ENCODE assay signal across 8 cellular contexts in the genomic region with DNA sequence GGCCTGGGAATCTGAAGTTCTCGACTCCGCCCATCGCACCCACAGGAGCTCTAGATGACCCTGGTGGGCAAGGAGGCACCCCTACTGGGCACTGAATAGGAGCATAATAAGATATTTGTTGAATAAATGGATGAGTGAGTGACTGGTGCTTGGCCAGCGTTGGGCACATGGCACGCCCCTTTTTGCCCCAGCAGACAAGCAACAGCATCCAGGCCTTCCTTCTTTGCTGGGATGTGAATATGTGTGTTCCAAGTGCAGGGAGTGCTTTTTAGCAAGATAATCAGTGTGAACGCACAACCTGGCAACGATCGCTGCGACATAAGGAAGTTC. TPM values are rescaled to one million over a fixed set of nuclear protein-coding genes. Genes with fewer than 3 reads are reported as not detected.
A peak's percentile ranks its signal among the peaks of the same experiment; 100 is the strongest.
DNase-seq lines count a peak whose midpoint lies in the region; ATAC-seq and TF ChIP-seq lines count a peak whose summit lies in the region.

No MANE protein-coding gene starts in this region.

- BruUV-seq in Caco-2 (replicated peaks; lab: Mats Ljungman, UMichigan) (no TSS peak), mammary epithelial cell (replicated peaks; lab: Mats Ljungman, UMichigan) (no TSS peak)

- peak overlapping the region; percentile 65 for H3K27ac Mint-ChIP-seq in Caco-2 (ENCODE audit: unreplicated experiment)

- H2BK15ac ChIP-seq in mesenchymal stem cell (ENCODE audit: low read depth, poor library complexity, severe bottlenecking) = peak overlapping the region; percentile 95

- in situ Hi-C loops in mammary epithelial cell (cut with MboI; ENCODE audit: low sequenced_read_pairs in 2 of 2) = no loop called here

- H4K20me1 ChIP-seq in mammary epithelial cell (ENCODE audit: insufficient read depth, low read length) = no peaks in the 10 kb centered on the region

- H3K27me3 ChIP-seq in Caco-2 (replicated peaks; ENCODE audit: control insufficient read depth, insufficient read depth, low read length) = no peaks in the 10 kb centered on the region
- no peaks in the 10 kb centered on the region for H3K27me3 ChIP-seq in mammary epithelial cell (ENCODE audit: insufficient read depth, low read length)
- no peaks in the 10 kb centered on the region for H3K27me3 ChIP-seq in mesenchymal stem cell (ENCODE audit: control insufficient read depth in 1 of 2, insufficient read depth in 1 of 2, low read length in 2 of 2)

- H3K4me1 Mint-ChIP-seq in Caco-2 (ENCODE audit: low read depth, unreplicated experiment) = peaks cover 8% of the 10 kb centered on the region

- H3K9me3 ChIP-seq in Caco-2 (no peaks in the 10 kb centered on the region), mammary epithelial cell (replicated peaks; ENCODE audit: insufficient read depth, low read length) (no peaks in the 10 kb centered on the region), mesenchymal stem cell (ENCODE audit: control insufficient read depth, low read length) (no peaks in the 10 kb centered on the region)

- H4K91ac ChIP-seq in mesenchymal stem cell (ENCODE audit: low read length) = peak overlapping the region; percentile 18

- H3K4me3 ChIP-seq in Caco-2 (ENCODE audit: low read depth, low read length) (peak overlapping the region; percentile 96), mammary epithelial cell (replicated peaks in 1 of 3; ENCODE audit: insufficient read depth in 1 of 3, low read depth in 2 of 3, low read length in 3 of 3) (peak overlapping the region; percentile 52 to 91 (median 74)), mesenchymal stem cell (ENCODE audit: insufficient read depth in 1 of 2, low read depth in 1 of 2, low read length in 2 of 2) (peak overlapping the region; percentile 97 to 99)
- peak overlapping the region; percentile 67 for H3K4me3 ChIP-seq in Jurkat, Clone E6-1 (ENCODE audit: low read length)

- H2AK5ac ChIP-seq in mesenchymal stem cell (ENCODE audit: low read length, severe bottlenecking) = no peak overlapping the region

- dilution Hi-C loops in mammary epithelial cell (cut with HindIII; ENCODE audit: low sequenced_read_pairs) = no loop called here

- POLR2A ChIA-PET in Caco-2 (lab: Charles Lee) = interaction anchor here (0.6 to 0.7 kb wide), 2 partner anchors 21 to 146 kb away, joined by 4 read pairs; no protein-coding TSS in a partner anchor

- H4K8ac ChIP-seq in mesenchymal stem cell (ENCODE audit: low read length) = peak overlapping the region; percentile 97

- H3K9ac ChIP-seq in mammary epithelial cell (ENCODE audit: insufficient read depth, low read length) (no peak overlapping the region), mesenchymal stem cell (ENCODE audit: low read length) (peak overlapping the region; percentile 77)

- peak overlapping the region; percentile 94 for H3K4me3 Mint-ChIP-seq in Caco-2 (ENCODE audit: unreplicated experiment)

- no peaks in the 10 kb centered on the region for H3K9me3 Mint-ChIP-seq in Caco-2 (ENCODE audit: unreplicated experiment)

- no peak overlapping the region for H2BK120ac ChIP-seq in mesenchymal stem cell (ENCODE audit: low read depth, low read length)

- no peak overlapping the region for H2BK5ac ChIP-seq in mesenchymal stem cell (ENCODE audit: low read depth, low read length, poor library complexity, severe bottlenecking)

- TF ChIP-seq CTCF in Caco-2 (IDR thresholded peaks at IDR 0.05; ENCODE audit: insufficient read depth in 1 of 2, low read depth in 1 of 2, low read length in 1 of 2, severe bottlenecking in 1 of 2, unreplicated experiment in 1 of 2) (no peak), mammary epithelial cell (conservative IDR thresholded peaks at IDR 0.05 in 1 of 2, IDR thresholded peaks at IDR 0.05 in 1 of 2; ENCODE audit: extremely low read depth in 1 of 2, insufficient read depth in 1 of 2, low read depth in 1 of 2, low read length in 2 of 2) (no peak)

- H3K79me1 ChIP-seq in mesenchymal stem cell (replicated peaks; ENCODE audit: low read length, poor library complexity, severe bottlenecking) = peaks cover 2% of the 10 kb centered on the region

- WGBS in mammary epithelial cell (ENCODE audit: low coverage, missing lambda C conversion rate) = 0% methylated on average over 6 of the region's 9 CpGs
- 12% methylated on average over 5 of the region's 9 CpGs for WGBS in mesenchymal stem cell

- H3K27me3 Mint-ChIP-seq in Caco-2 (ENCODE audit: insufficient read depth, unreplicated experiment) = no peaks in the 10 kb centered on the region

- CTCF ChIA-PET in Caco-2 (lab: Charles Lee) (interaction anchor here (0.6 to 1.0 kb wide), 13 partner anchors 10 to 853 kb away, joined by 3 to 16 read pairs (median 4); a partner anchor contains a TSS), mammary epithelial cell (lab: Charles Lee; ENCODE audit: low non-redundant PET) (interaction anchor here (0.5 to 0.7 kb wide), 6 partner anchors 14 to 84 kb away, joined by 3 to 10 read pairs (median 4); no protein-coding TSS in a partner anchor)

- H3K79me2 ChIP-seq in mammary epithelial cell (ENCODE audit: insufficient read depth, low read length) = peaks cover 49% of the 10 kb centered on the region

- no peak overlapping the region for H3K27ac ChIP-seq in mammary epithelial cell (ENCODE audit: insufficient read depth, low read depth, low read length)
- peak overlapping the region; percentile 71 for H3K27ac ChIP-seq in mesenchymal stem cell (ENCODE audit: low read length, poor library complexity, severe bottlenecking)

- H3K36me3 ChIP-seq in Caco-2 (ENCODE audit: control insufficient read depth, insufficient read depth, low read length) (no peaks in the 10 kb centered on the region), mammary epithelial cell (ENCODE audit: insufficient read depth, low read length) (peaks cover 7% of the 10 kb centered on the region), mesenchymal stem cell (ENCODE audit: control insufficient read depth in 1 of 2, insufficient read depth in 2 of 2, low read depth in 1 of 2, low read length in 2 of 2) (peaks cover 4 to 6% of the 10 kb centered on the region in 2 experiments)

- H2AFZ ChIP-seq in mammary epithelial cell (ENCODE audit: low read depth, low read length) (peak overlapping the region; percentile 94), mesenchymal stem cell (ENCODE audit: low read depth, low read length) (peak overlapping the region; percentile 3)

- no peak overlapping the region for H3K23ac ChIP-seq in mesenchymal stem cell (ENCODE audit: low read length in 2 of 2)

- no peak overlapping the region for H3K14ac ChIP-seq in mesenchymal stem cell (ENCODE audit: low read length in 2 of 2)

- peak overlapping the region; percentile 98 for H3K4me2 ChIP-seq in mammary epithelial cell (ENCODE audit: insufficient read depth, low read depth, low read length)
- H3K4me2 ChIP-seq in mesenchymal stem cell (ENCODE audit: low read length, poor library complexity, severe bottlenecking) = peak overlapping the region; percentile 86

- no peak for DNase-seq in Caco-2
- DNase-seq in Jurkat, Clone E6-1 (ENCODE audit: low read depth, low spot score) = no peak
- no peak for DNase-seq in mammary epithelial cell
- DNase-seq in mesenchymal stem cell = no peak
- no peak for DNase-seq in medulla oblongata (ENCODE audit: extremely low spot score)
- no peak for DNase-seq in globus pallidus (ENCODE audit: low spot score)
- DNase-seq in stimulated activated CD4-positive, alpha-beta T cell treated with anti-CD3 and anti-CD28 coated beads, Interleukin-4, amount 100 ng/mL, for 1 hour = no peak

- peaks cover 32% of the 10 kb centered on the region for H3K36me3 Mint-ChIP-seq in Caco-2 (ENCODE audit: insufficient read depth, unreplicated experiment)

- ATAC-seq in GM21526 (IDR thresholded peaks at IDR 0.05; ENCODE audit: low FRiP score, unreplicated experiment) = peak; percentile 11

- intact Hi-C loops in Caco-2 (cut with micrococcal nuclease; ENCODE audit: unreplicated experiment) = loop anchor here (1.0 to 10.0 kb wide), 4 partner anchors 12 to 69 kb away; a partner anchor contains a TSS
- intact Hi-C loops in mammary epithelial cell (cut with micrococcal nuclease) = loop anchor here (1.0 to 5.0 kb wide), 5 partner anchors 15 to 76 kb away; a partner anchor contains a TSS

- H3K4ac ChIP-seq in mesenchymal stem cell (ENCODE audit: low read depth in 1 of 2, low read length in 2 of 2) = peak overlapping the region; percentile 29 to 52

- H3K4me1 ChIP-seq in Caco-2 (peaks cover 6% of the 10 kb centered on the region; the same call in 1 of the 2 replicates), mammary epithelial cell (ENCODE audit: insufficient read depth, low read length) (peaks cover 18% of the 10 kb centered on the region), mesenchymal stem cell (ENCODE audit: control insufficient read depth, insufficient read depth, low read depth, low read length) (peaks cover 7% of the 10 kb centered on the region)

- peak overlapping the region in 1 of 2 experiments; percentile 71 for H3K18ac ChIP-seq in mesenchymal stem cell (ENCODE audit: low read depth in 1 of 2, low read length in 2 of 2)

- H2BK12ac ChIP-seq in mesenchymal stem cell (ENCODE audit: low read length in 2 of 2) = peak overlapping the region in 1 of 2 experiments; percentile 79

RNA-seq across cellular contexts. Expression of a gene that starts 0.5 kb away (rescaled TPM):
- total RNA-seq in Caco-2 (2022) (146 and 152 TPM in 2 replicates), mammary epithelial cell (100 to 1,000 TPM; 113 to 129 TPM)
- 24.0 TPM for polyA plus RNA-seq in Jurkat, Clone E6-1 (2012; ENCODE audit: insufficient read depth, insufficient read length)
- 75.6 TPM for polyA plus RNA-seq in mammary epithelial cell
- 96.1 TPM for polyA minus RNA-seq in mammary epithelial cell
- polyA plus RNA-seq in mesenchymal stem cell (2013, experiment 1 of 2) = 44.3 TPM
- polyA plus RNA-seq in mesenchymal stem cell (2013, experiment 2 of 2) = 44.0 TPM

RNA-seq across cellular contexts. Expression of a gene that starts 12.0 kb away (rescaled TPM):
- 100 and 108 TPM in 2 replicates for total RNA-seq in Caco-2 (2022)
- 41.2 TPM for polyA plus RNA-seq in Jurkat, Clone E6-1 (2012; ENCODE audit: insufficient read depth, insufficient read length)
- total RNA-seq in mammary epithelial cell = 10 to 100 TPM; 57.2 to 65.3 TPM
- 64.3 TPM for polyA plus RNA-seq in mammary epithelial cell
- 24.5 TPM for polyA minus RNA-seq in mammary epithelial cell
- 55.4 TPM for polyA plus RNA-seq in mesenchymal stem cell (2013, experiment 1 of 2)
- 56.2 TPM for polyA plus RNA-seq in mesenchymal stem cell (2013, experiment 2 of 2)

RNA-seq across cellular contexts. Expression of a gene that starts 25.4 kb away (rescaled TPM):
- 11.9 and 12.5 TPM in 2 replicates for total RNA-seq in Caco-2 (2022)
- 30.9 TPM for polyA plus RNA-seq in Jurkat, Clone E6-1 (2012; ENCODE audit: insufficient read depth, insufficient read length)
- 10 to 100 TPM; 12.2 to 17.8 TPM for total RNA-seq in mammary epithelial cell
- polyA plus RNA-seq in mammary epithelial cell = 19.4 TPM
- 16.9 TPM for polyA minus RNA-seq in mammary epithelial cell
- 8.3 TPM for polyA plus RNA-seq in mesenchymal stem cell (2013, experiment 1 of 2)
- 8.3 TPM for polyA plus RNA-seq in mesenchymal stem cell (2013, experiment 2 of 2)

RNA-seq across cellular contexts. Expression of a gene that starts 25.5 kb away (rescaled TPM):
- total RNA-seq in Caco-2 (2022) (183 and 185 TPM in 2 replicates), mammary epithelial cell (10 to 100 TPM; 30.5 to 87.0 TPM)
- polyA plus RNA-seq in Jurkat, Clone E6-1 (2012; ENCODE audit: insufficient read depth, insufficient read length) = 264 TPM
- polyA plus RNA-seq in mammary epithelial cell = 256 TPM
- 57.8 TPM for polyA minus RNA-seq in mammary epithelial cell
- 76.5 TPM for polyA plus RNA-seq in mesenchymal stem cell (2013, experiment 1 of 2)
- 83.4 TPM for polyA plus RNA-seq in mesenchymal stem cell (2013, experiment 2 of 2)

RNA-seq across cellular contexts. Expression of a gene that starts 33.1 kb away (rescaled TPM):
- total RNA-seq in Caco-2 (2022) (not detected in 2 replicates), mammary epithelial cell (not detected)
- polyA plus RNA-seq in Jurkat, Clone E6-1 (2012; ENCODE audit: insufficient read depth, insufficient read length) = not detected
- polyA plus RNA-seq in mammary epithelial cell = not detected
- not detected for polyA minus RNA-seq in mammary epithelial cell
- not detected for polyA plus RNA-seq in mesenchymal stem cell (2013, experiment 1 of 2)
- polyA plus RNA-seq in mesenchymal stem cell (2013, experiment 2 of 2) = not detected
